In genomic region chr4:26584725-26585124, GRCh38 we compare ENCODE assay signal across 9 cellular contexts.
DNase-seq lines count a peak whose midpoint lies in the region; ATAC-seq and TF ChIP-seq lines count a peak whose summit lies in the region.
"Had no signal": no experiment of that assay in that cellular context is flagged by ENCODE, and none has a peak within 500 bp of the region (broad histone marks: within the 10 kb centered on the region; RNA-seq: fewer than 3 reads in every experiment).

No MANE protein-coding gene starts in this region.

- DNase-seq in fibroblast of peridontal ligament (ENCODE audit: extremely low read depth) (peak; percentile 22), retinal pigment epithelial cell (ENCODE audit: low read depth) (no peak), epidermal melanocyte (ENCODE audit: insufficient read length, low spot score) (no peak)
- DNase-seq: T-helper 9 cell had no signal

- H3K9me2 ChIP-seq in SU-DHL-6 (replicated peaks; ENCODE audit: insufficient read depth, low read length), result no peaks in the 10 kb centered on the region

- H3K79me2 ChIP-seq in SU-DHL-6 (ENCODE audit: insufficient read depth, low read length), result no peaks in the 10 kb centered on the region

- H2AFZ ChIP-seq in SU-DHL-6 (ENCODE audit: low read depth, low read length, severe bottlenecking), result peak overlapping the region; percentile 93

- TF ChIP-seq CTCF in GM12875 (IDR thresholded peaks at IDR 0.05; ENCODE audit: borderline replicate concordance, insufficient read depth, low read depth, low read length) (no peak), SU-DHL-6 (IDR thresholded peaks at IDR 0.05; ENCODE audit: insufficient read depth, low read length, poor library complexity, severe bottlenecking) (no peak), retinal pigment epithelial cell (conservative IDR thresholded peaks at IDR 0.05; ENCODE audit: low read depth, low read length) (no peak)

- ATAC-seq in HG03196 (IDR thresholded peaks at IDR 0.05; ENCODE audit: unreplicated experiment), result no peak
- no peak for ATAC-seq in GM18505 (IDR thresholded peaks at IDR 0.05; ENCODE audit: unreplicated experiment)
- ATAC-seq in GM19397 (IDR thresholded peaks at IDR 0.05; ENCODE audit: unreplicated experiment), result no peak

- peak overlapping the region; percentile 70 for H3K4me2 ChIP-seq in SU-DHL-6 (ENCODE audit: low read depth, low read length, poor library complexity, severe bottlenecking)

- no peaks in the 10 kb centered on the region for H4K20me1 ChIP-seq in SU-DHL-6 (ENCODE audit: low read depth, low read length)

- H3K27me3 ChIP-seq in SU-DHL-6 (ENCODE audit: low read length), result no peaks in the 10 kb centered on the region

- no peak overlapping the region for H3K27ac ChIP-seq in SU-DHL-6 (ENCODE audit: low read depth, low read length)

- no peaks in the 10 kb centered on the region for H3K9me3 ChIP-seq in SU-DHL-6 (ENCODE audit: insufficient read depth, low read length)

- peak overlapping the region; percentile 85 for H3K4me3 ChIP-seq in GM12875 (ENCODE audit: low read depth, low read length)
- H3K4me3 ChIP-seq in SU-DHL-6 (ENCODE audit: insufficient read depth, low read length, poor library complexity, severe bottlenecking), result peak overlapping the region; percentile 77
- H3K4me3 ChIP-seq in retinal pigment epithelial cell (ENCODE audit: low read length), result peak overlapping the region; percentile 91

- no peak for TF ChIP-seq POLR2A in GM18505 (IDR thresholded peaks at IDR 0.05; ENCODE audit: borderline replicate concordance, extremely low read depth, insufficient read depth, insufficient read length)

- no peaks in the 10 kb centered on the region for H3K36me3 ChIP-seq in SU-DHL-6 (ENCODE audit: low read length)

- peak overlapping the region; percentile 63 for H3K9ac ChIP-seq in SU-DHL-6 (ENCODE audit: low read length)

- H3F3A ChIP-seq in SU-DHL-6 (ENCODE audit: insufficient read depth), result no peaks in the 10 kb centered on the region; the same call in 1 of the 2 replicates
